ENCODE assay signal across 15 cellular contexts in genomic region chr9:128101231-128101641, GRCh38. TPM values are rescaled to one million over a fixed set of nuclear protein-coding genes. Genes with fewer than 3 reads are reported as not detected.
A peak's percentile ranks its signal among the peaks of the same experiment; 100 is the strongest.
DNase-seq lines count a peak whose midpoint lies in the region; ATAC-seq, FAIRE-seq and TF ChIP-seq lines count a peak whose summit lies in the region.
"Had no signal": no experiment of that assay in that cellular context is flagged by ENCODE, and none has a peak within 500 bp of the region (broad histone marks: within the 10 kb centered on the region; RNA-seq: fewer than 3 reads in every experiment).

No MANE protein-coding gene starts in this region.

- H3K27ac ChIP-seq in DND-41 (ENCODE audit: low read length) (peak overlapping the region; percentile 62), HepG2 (ENCODE audit: extremely low read length, insufficient read depth, low read length) (no peak overlapping the region)
- H3K27ac ChIP-seq: foreskin keratinocyte had no signal

- H3K79me2 ChIP-seq in DND-41 (ENCODE audit: insufficient read depth, low read length): peaks cover 44% of the 10 kb centered on the region
- H3K79me2 ChIP-seq in HepG2 (ENCODE audit: insufficient read depth, low read length): peaks cover 33% of the 10 kb centered on the region

- no TSS peak for BruUV-seq in HepG2 (replicated peaks; lab: Mats Ljungman, UMichigan)

- H3K4me1 ChIP-seq in DND-41 (ENCODE audit: insufficient read depth, low read length) (peaks cover 62% of the 10 kb centered on the region), HepG2 (ENCODE audit: insufficient read depth, low read length) (peaks cover 88% of the 10 kb centered on the region)

- no peaks in the 10 kb centered on the region for H3K9me3 Mint-ChIP-seq in brain
- H3K9me3 Mint-ChIP-seq in stimulated activated effector memory CD8-positive, alpha-beta T cell treated with anti-CD3 and anti-CD28 coated beads, Interleukin-12 subunit alpha, Interleukin-12 subunit beta, amount 100 ng/mL, for 72 hours: no peaks in the 10 kb centered on the region
- H3K9me3 Mint-ChIP-seq: dendritic cell treated with granulocyte-macrophage colony-stimulating factor and Interleukin-4, amounts not matched to agents 40 ng/mL and 50 ng/mL, for 4 days had no signal

- CTCF ChIA-PET in HepG2 (lab: Yijun Ruan, JAX; ENCODE audit: low intra/inter-chr PET ratio, low total read pairs): interaction anchor here (1.2 kb wide), 1 partner anchor 17 kb away, joined by 4 read pairs; no protein-coding TSS in a partner anchor

- no peak for DNase-seq in DND-41
- peak; percentile 61 for DNase-seq in HepG2 (ENCODE audit: low spot score)
- no peak for DNase-seq in stimulated activated effector memory CD8-positive, alpha-beta T cell treated with anti-CD3 and anti-CD28 coated beads, Interleukin-12 subunit alpha, Interleukin-12 subunit beta, amount 100 ng/mL, for 72 hours (ENCODE audit: low spot score in 2 of 2)
- no peak for DNase-seq in iPS-NIHi11 (ENCODE audit: low spot score)
- DNase-seq in UCSD-AML1 (lab: John Stamatoyannopoulos, UW; ENCODE audit: unreplicated experiment): no peak
- DNase-seq: foreskin keratinocyte, NCI-H2107 had no signal

- no peak overlapping the region for H3K9ac ChIP-seq in DND-41 (ENCODE audit: low read depth, low read length)
- H3K9ac ChIP-seq in HepG2 (ENCODE audit: insufficient read depth, low read depth, low read length): no peak overlapping the region

- in situ Hi-C loops in HepG2 (cut with HindIII; ENCODE audit: extremely low pct_ligation_motif_present, low pct_unique_long_range_greater_than_20kb): no loop called here

- TF ChIP-seq POLR2A in HepG2 (IDR thresholded peaks at IDR 0.05; ENCODE audit: insufficient read depth in 1 of 2, low read depth in 2 of 2, low read length in 2 of 2): no peak

- no peaks in the 10 kb centered on the region for H3K27me3 Mint-ChIP-seq in brain
- H3K27me3 Mint-ChIP-seq: dendritic cell treated with granulocyte-macrophage colony-stimulating factor and Interleukin-4, amounts not matched to agents 40 ng/mL and 50 ng/mL, for 4 days had no signal

- no peak for TF ChIP-seq EP300 in HepG2 (IDR thresholded peaks at IDR 0.05; ENCODE audit: low read depth in 2 of 2, low read length in 2 of 2)
- TF ChIP-seq EP300 in HepG2 (CRISPR knock-in tag; IDR thresholded peaks at IDR 0.05; ENCODE audit: borderline replicate concordance): no peak

- peak overlapping the region; percentile 25 to 99 (median 83) for H3K27ac Mint-ChIP-seq in brain
- peak overlapping the region; percentile 64 for H3K27ac Mint-ChIP-seq in stimulated activated effector memory CD8-positive, alpha-beta T cell treated with anti-CD3 and anti-CD28 coated beads, Interleukin-12 subunit alpha, Interleukin-12 subunit beta, amount 100 ng/mL, for 72 hours

- no peaks in the 10 kb centered on the region for H3K9me3 ChIP-seq in DND-41 (ENCODE audit: insufficient read depth, low read length, severe bottlenecking)
- H3K9me3 ChIP-seq in HepG2 (ENCODE audit: low read length): no peaks in the 10 kb centered on the region

- peak; percentile 39 for FAIRE-seq in HepG2 (lab: Jason Lieb, UNC)
- FAIRE-seq: H1, keratinocyte had no signal

- peaks cover 77% of the 10 kb centered on the region for H3K4me1 Mint-ChIP-seq in brain
- H3K4me1 Mint-ChIP-seq in stimulated activated effector memory CD8-positive, alpha-beta T cell treated with anti-CD3 and anti-CD28 coated beads, Interleukin-12 subunit alpha, Interleukin-12 subunit beta, amount 100 ng/mL, for 72 hours: peaks cover 50% of the 10 kb centered on the region

- no peak overlapping the region for H2AFZ ChIP-seq in DND-41 (ENCODE audit: low read depth, low read length)
- no peak overlapping the region for H2AFZ ChIP-seq in HepG2 (ENCODE audit: low read length)

- H4K20me1 ChIP-seq in DND-41 (ENCODE audit: insufficient read depth, low read length) (peaks cover 12% of the 10 kb centered on the region), HepG2 (ENCODE audit: insufficient read depth, low read length) (peaks cover 17% of the 10 kb centered on the region; the same call in 1 of the 2 replicates)

- POLR2A ChIA-PET in HepG2 (lab: Yijun Ruan, JAX): interaction anchor here (0.6 to 0.7 kb wide), 2 partner anchors 27 to 1625 kb away, joined by 3 read pairs; no protein-coding TSS in a partner anchor

- H3K4me3 ChIP-seq in DND-41 (ENCODE audit: low read depth in 1 of 2, low read length in 2 of 2): no peak overlapping the region
- peak overlapping the region in 1 of 3 experiments; percentile 89; a peak in 1 of 6 replicates for H3K4me3 ChIP-seq in HepG2 (replicated peaks in 1 of 3; ENCODE audit: insufficient read depth in 1 of 3, low read depth in 2 of 3, low read length in 3 of 3)

- no peak for TF ChIP-seq RAD21 in HepG2 (CRISPR knock-in tag; IDR thresholded peaks at IDR 0.05)

- no peaks in the 10 kb centered on the region for H3K27me3 ChIP-seq in DND-41 (ENCODE audit: insufficient read depth, low read length, poor library complexity)
- no peaks in the 10 kb centered on the region; a peak in 1 of 5 replicates for H3K27me3 ChIP-seq in HepG2 (ENCODE audit: control insufficient read depth in 1 of 2, insufficient read depth in 2 of 2, low read length in 2 of 2)
- H3K27me3 ChIP-seq: foreskin keratinocyte had no signal

- H3K36me3 Mint-ChIP-seq in brain: peaks cover 42% of the 10 kb centered on the region
- H3K36me3 Mint-ChIP-seq in stimulated activated effector memory CD8-positive, alpha-beta T cell treated with anti-CD3 and anti-CD28 coated beads, Interleukin-12 subunit alpha, Interleukin-12 subunit beta, amount 100 ng/mL, for 72 hours: peaks cover 44% of the 10 kb centered on the region

- H3K36me3 ChIP-seq in DND-41 (ENCODE audit: insufficient read depth, low read length) (peaks cover 48% of the 10 kb centered on the region), HepG2 (replicated peaks in 1 of 2; ENCODE audit: control insufficient read depth in 1 of 2, insufficient read depth in 2 of 2, low read length in 2 of 2) (peaks cover 12 to 32% of the 10 kb centered on the region in 2 experiments)

- H3K4me2 ChIP-seq in DND-41 (ENCODE audit: insufficient read depth, low read length): no peak overlapping the region
- H3K4me2 ChIP-seq in HepG2 (ENCODE audit: low read depth, low read length): peak overlapping the region; percentile 98

- intact Hi-C loops in HepG2 (cut with micrococcal nuclease; ENCODE audit: unreplicated experiment): loop anchor here (5.0 kb wide), 1 partner anchor 34 kb away; the partner anchor contains the start of genes NAIF1 and SLC25A25

- ATAC-seq in DND-41 (ENCODE audit: insufficient read depth, low read depth) (no peak), HepG2 (no peak), HG02798 (IDR thresholded peaks at IDR 0.05; ENCODE audit: poor library complexity, unreplicated experiment) (no peak), HG03439 (IDR thresholded peaks at IDR 0.05; ENCODE audit: unreplicated experiment) (no peak)
- no peak for ATAC-seq in stimulated activated effector memory CD8-positive, alpha-beta T cell treated with anti-CD3 and anti-CD28 coated beads, Interleukin-12 subunit alpha, Interleukin-12 subunit beta, amount 100 ng/mL, for 72 hours
- ATAC-seq: foreskin keratinocyte had no signal

- TF ChIP-seq CTCF in DND-41 (IDR thresholded peaks at IDR 0.05; ENCODE audit: borderline replicate concordance, extremely low read depth, low read length, poor library complexity, severe bottlenecking) (no peak), brain (conservative IDR thresholded peaks at IDR 0.05) (no peak), HepG2 (CRISPR knock-in tag; IDR thresholded peaks at IDR 0.05) (no peak)

- peak overlapping the region in 2 of 5 experiments; percentile 5 to 13 for H3K4me3 Mint-ChIP-seq in brain
- no peak overlapping the region for H3K4me3 Mint-ChIP-seq in stimulated activated effector memory CD8-positive, alpha-beta T cell treated with anti-CD3 and anti-CD28 coated beads, Interleukin-12 subunit alpha, Interleukin-12 subunit beta, amount 100 ng/mL, for 72 hours

- WGBS in HepG2 (ENCODE audit: low lambda C conversion rate): 66% methylated on average over 12 of the region's 12 CpGs

RNA-seq across cellular contexts. Expression of gene PTGES2, which starts 26.3 kb away (rescaled TPM):
- polyA plus RNA-seq in brain (ENCODE audit: insufficient read depth, low read depth, low replicate concordance): 115 TPM
- total RNA-seq in HepG2 (2016; rRNA removed; fragmentation: Illumina TruSeq; extraction: Trizol): 68.5 and 79.8 TPM in 2 replicates
- total RNA-seq in HepG2 (2016; cell fraction: cytosol; rRNA removed; fragmentation: Illumina TruSeq; extraction: Trizol; ENCODE audit: low read depth): 176 and 179 TPM in 2 replicates
- total RNA-seq in HepG2 (2016; cell fraction: insoluble cytoplasmic fraction; rRNA removed; fragmentation: Illumina TruSeq; extraction: Trizol): 65.6 and 85.2 TPM in 2 replicates
- 80.3 and 84.6 TPM in 2 replicates for total RNA-seq in HepG2 (2016; cell fraction: membrane; rRNA removed; fragmentation: Illumina TruSeq; extraction: Trizol)
- total RNA-seq in HepG2 (2016; cell fraction: nucleus; rRNA removed; fragmentation: Illumina TruSeq; extraction: Trizol): 40.6 and 44.2 TPM in 2 replicates
- 63.7 and 67.2 TPM in 2 replicates for polyA plus RNA-seq in HepG2 (2011; rRNA removed)
- polyA plus RNA-seq in HepG2 (2011; cell fraction: cytosol; rRNA removed): 53.6 and 85.6 TPM in 2 replicates
- polyA plus RNA-seq in HepG2 (2011; cell fraction: nucleus; rRNA removed): 128 and 148 TPM in 2 replicates
- polyA plus RNA-seq in HepG2 (2012): 39.6 and 40.6 TPM in 2 replicates
- 61.1 and 71.8 TPM in 2 replicates for polyA plus RNA-seq in HepG2 (2016; cell fraction: cytosol; fragmentation: Illumina TruSeq; extraction: Trizol; ENCODE audit: low read depth)
- 67.8 and 88.5 TPM in 2 replicates for polyA plus RNA-seq in HepG2 (2016; cell fraction: insoluble cytoplasmic fraction; fragmentation: Illumina TruSeq; extraction: Trizol; ENCODE audit: low read depth)
- polyA plus RNA-seq in HepG2 (2016; cell fraction: membrane; fragmentation: Illumina TruSeq; extraction: Trizol; ENCODE audit: low read depth): 68.9 and 78.2 TPM in 2 replicates
- polyA plus RNA-seq in HepG2 (2016; cell fraction: nucleus; fragmentation: Illumina TruSeq; extraction: Trizol; ENCODE audit: insufficient read depth, low read depth): 101 and 105 TPM in 2 replicates
- 109 and 143 TPM in 2 replicates for polyA minus RNA-seq in HepG2 (2011; rRNA and poly(A)+ RNA removed; ENCODE audit: low replicate concordance)
- 29.5 and 39.2 TPM in 2 replicates for polyA minus RNA-seq in HepG2 (2011; cell fraction: cytosol; rRNA and poly(A)+ RNA removed)
- polyA minus RNA-seq in HepG2 (2011; cell fraction: nucleus; rRNA and poly(A)+ RNA removed): 39.4 and 44.6 TPM in 2 replicates

RNA-seq across cellular contexts. Expression of gene SLC25A25, which starts 33.2 kb away (rescaled TPM):
- polyA plus RNA-seq in brain (ENCODE audit: insufficient read depth, low read depth, low replicate concordance) (64.7 TPM), HepG2 (2011; rRNA removed) (10.5 and 16.7 TPM in 2 replicates)
- 18.5 and 24.8 TPM in 2 replicates for total RNA-seq in HepG2 (2016; rRNA removed; fragmentation: Illumina TruSeq; extraction: Trizol)
- 4.5 and 5.1 TPM in 2 replicates for total RNA-seq in HepG2 (2016; cell fraction: cytosol; rRNA removed; fragmentation: Illumina TruSeq; extraction: Trizol; ENCODE audit: low read depth)
- 16.4 and 24.3 TPM in 2 replicates for total RNA-seq in HepG2 (2016; cell fraction: insoluble cytoplasmic fraction; rRNA removed; fragmentation: Illumina TruSeq; extraction: Trizol)
- 10.5 and 11.1 TPM in 2 replicates for total RNA-seq in HepG2 (2016; cell fraction: membrane; rRNA removed; fragmentation: Illumina TruSeq; extraction: Trizol)
- 21.4 and 25.1 TPM in 2 replicates for total RNA-seq in HepG2 (2016; cell fraction: nucleus; rRNA removed; fragmentation: Illumina TruSeq; extraction: Trizol)
- polyA plus RNA-seq in HepG2 (2011; cell fraction: cytosol; rRNA removed): 10.7 and 11.2 TPM in 2 replicates
- 26.1 and 29.6 TPM in 2 replicates for polyA plus RNA-seq in HepG2 (2011; cell fraction: nucleus; rRNA removed)
- 12.9 and 15.5 TPM in 2 replicates for polyA plus RNA-seq in HepG2 (2012)
- polyA plus RNA-seq in HepG2 (2016; cell fraction: cytosol; fragmentation: Illumina TruSeq; extraction: Trizol; ENCODE audit: low read depth): 1.1 and 1.3 TPM in 2 replicates
- polyA plus RNA-seq in HepG2 (2016; cell fraction: insoluble cytoplasmic fraction; fragmentation: Illumina TruSeq; extraction: Trizol; ENCODE audit: low read depth): 11.6 and 13.1 TPM in 2 replicates
- 2.6 and 2.7 TPM in 2 replicates for polyA plus RNA-seq in HepG2 (2016; cell fraction: membrane; fragmentation: Illumina TruSeq; extraction: Trizol; ENCODE audit: low read depth)
- polyA plus RNA-seq in HepG2 (2016; cell fraction: nucleus; fragmentation: Illumina TruSeq; extraction: Trizol; ENCODE audit: insufficient read depth, low read depth): 31.1 and 36.4 TPM in 2 replicates
- 20.5 and 28.1 TPM in 2 replicates for polyA minus RNA-seq in HepG2 (2011; rRNA and poly(A)+ RNA removed; ENCODE audit: low replicate concordance)
- polyA minus RNA-seq in HepG2 (2011; cell fraction: cytosol; rRNA and poly(A)+ RNA removed): 10.0 and 10.2 TPM in 2 replicates
- polyA minus RNA-seq in HepG2 (2011; cell fraction: nucleus; rRNA and poly(A)+ RNA removed): 14.4 and 26.1 TPM in 2 replicates

RNA-seq across cellular contexts. Expression of gene NAIF1, which starts 34.1 kb away (rescaled TPM):
- 12.2 TPM for polyA plus RNA-seq in brain (ENCODE audit: insufficient read depth, low read depth, low replicate concordance)
- total RNA-seq in HepG2 (2016; rRNA removed; fragmentation: Illumina TruSeq; extraction: Trizol): 6.0 and 6.6 TPM in 2 replicates
- 3.1 and 4.1 TPM in 2 replicates for total RNA-seq in HepG2 (2016; cell fraction: cytosol; rRNA removed; fragmentation: Illumina TruSeq; extraction: Trizol; ENCODE audit: low read depth)
- total RNA-seq in HepG2 (2016; cell fraction: insoluble cytoplasmic fraction; rRNA removed; fragmentation: Illumina TruSeq; extraction: Trizol): 6.0 and 6.4 TPM in 2 replicates
- total RNA-seq in HepG2 (2016; cell fraction: membrane; rRNA removed; fragmentation: Illumina TruSeq; extraction: Trizol): 5.7 and 6.1 TPM in 2 replicates
- total RNA-seq in HepG2 (2016; cell fraction: nucleus; rRNA removed; fragmentation: Illumina TruSeq; extraction: Trizol): 2.9 and 4.1 TPM in 2 replicates
- 6.9 TPM in 2 replicates for polyA plus RNA-seq in HepG2 (2011; rRNA removed)
- 4.9 and 6.4 TPM in 2 replicates for polyA plus RNA-seq in HepG2 (2011; cell fraction: cytosol; rRNA removed)
- 3.8 and 4.0 TPM in 2 replicates for polyA plus RNA-seq in HepG2 (2011; cell fraction: nucleus; rRNA removed)
- polyA plus RNA-seq in HepG2 (2012): 3.0 and 3.8 TPM in 2 replicates
- 2.4 and 2.6 TPM in 2 replicates for polyA plus RNA-seq in HepG2 (2016; cell fraction: cytosol; fragmentation: Illumina TruSeq; extraction: Trizol; ENCODE audit: low read depth)
- polyA plus RNA-seq in HepG2 (2016; cell fraction: insoluble cytoplasmic fraction; fragmentation: Illumina TruSeq; extraction: Trizol; ENCODE audit: low read depth): 5.2 and 5.7 TPM in 2 replicates
- polyA plus RNA-seq in HepG2 (2016; cell fraction: membrane; fragmentation: Illumina TruSeq; extraction: Trizol; ENCODE audit: low read depth): 3.5 and 3.9 TPM in 2 replicates
- polyA plus RNA-seq in HepG2 (2016; cell fraction: nucleus; fragmentation: Illumina TruSeq; extraction: Trizol; ENCODE audit: insufficient read depth, low read depth): 4.9 and 5.1 TPM in 2 replicates
- 8.2 and 13.2 TPM in 2 replicates for polyA minus RNA-seq in HepG2 (2011; rRNA and poly(A)+ RNA removed; ENCODE audit: low replicate concordance)
- polyA minus RNA-seq in HepG2 (2011; cell fraction: cytosol; rRNA and poly(A)+ RNA removed): 3.2 and 6.0 TPM in 2 replicates
- polyA minus RNA-seq in HepG2 (2011; cell fraction: nucleus; rRNA and poly(A)+ RNA removed): 1.5 and 2.1 TPM in 2 replicates

RNA-seq across cellular contexts. Expression of gene LCN2, which starts 48.0 kb away (rescaled TPM):
- not detected for polyA plus RNA-seq in brain (ENCODE audit: insufficient read depth, low read depth, low replicate concordance)
- 0.34 and 0.38 TPM in 2 replicates for total RNA-seq in HepG2 (2016; rRNA removed; fragmentation: Illumina TruSeq; extraction: Trizol)
- total RNA-seq in HepG2 (2016; cell fraction: cytosol; rRNA removed; fragmentation: Illumina TruSeq; extraction: Trizol; ENCODE audit: low read depth): 0.40 TPM in 1 of 2 replicates, not detected in the other
- total RNA-seq in HepG2 (2016; cell fraction: insoluble cytoplasmic fraction; rRNA removed; fragmentation: Illumina TruSeq; extraction: Trizol): 0.24 TPM in 1 of 2 replicates, not detected in the other
- 0.34 and 0.38 TPM in 2 replicates for total RNA-seq in HepG2 (2016; cell fraction: membrane; rRNA removed; fragmentation: Illumina TruSeq; extraction: Trizol)
- not detected in 2 replicates for total RNA-seq in HepG2 (2016; cell fraction: nucleus; rRNA removed; fragmentation: Illumina TruSeq; extraction: Trizol)
- polyA plus RNA-seq in HepG2 (2011; rRNA removed): 1.4 and 2.3 TPM in 2 replicates
- 0.93 and 2.4 TPM in 2 replicates for polyA plus RNA-seq in HepG2 (2011; cell fraction: cytosol; rRNA removed)
- polyA plus RNA-seq in HepG2 (2011; cell fraction: nucleus; rRNA removed): 4.4 and 6.2 TPM in 2 replicates
- 1.5 and 1.7 TPM in 2 replicates for polyA plus RNA-seq in HepG2 (2012)
- polyA plus RNA-seq in HepG2 (2016; cell fraction: cytosol; fragmentation: Illumina TruSeq; extraction: Trizol; ENCODE audit: low read depth): 0.69 and 0.92 TPM in 2 replicates
- 0.71 and 0.76 TPM in 2 replicates for polyA plus RNA-seq in HepG2 (2016; cell fraction: insoluble cytoplasmic fraction; fragmentation: Illumina TruSeq; extraction: Trizol; ENCODE audit: low read depth)
- polyA plus RNA-seq in HepG2 (2016; cell fraction: membrane; fragmentation: Illumina TruSeq; extraction: Trizol; ENCODE audit: low read depth): 0.49 and 0.63 TPM in 2 replicates
- 1.7 and 3.0 TPM in 2 replicates for polyA plus RNA-seq in HepG2 (2016; cell fraction: nucleus; fragmentation: Illumina TruSeq; extraction: Trizol; ENCODE audit: insufficient read depth, low read depth)
- polyA minus RNA-seq in HepG2 (2011; rRNA and poly(A)+ RNA removed; ENCODE audit: low replicate concordance): 0.44 and 0.52 TPM in 2 replicates
- polyA minus RNA-seq in HepG2 (2011; cell fraction: cytosol; rRNA and poly(A)+ RNA removed): 0.99 TPM in 1 of 2 replicates, not detected in the other
- not detected in 2 replicates for polyA minus RNA-seq in HepG2 (2011; cell fraction: nucleus; rRNA and poly(A)+ RNA removed)
- total RNA-seq: M059J had no signal
- polyA plus RNA-seq: BJ had no signal

RNA-seq across cellular contexts. Expression of gene BBLN, which starts 58.8 kb away (rescaled TPM):
- 404 TPM for polyA plus RNA-seq in brain (ENCODE audit: insufficient read depth, low read depth, low replicate concordance)
- total RNA-seq in HepG2 (2016; rRNA removed; fragmentation: Illumina TruSeq; extraction: Trizol): 22.2 and 33.1 TPM in 2 replicates
- total RNA-seq in HepG2 (2016; cell fraction: cytosol; rRNA removed; fragmentation: Illumina TruSeq; extraction: Trizol; ENCODE audit: low read depth): 146 and 177 TPM in 2 replicates
- 17.4 and 30.2 TPM in 2 replicates for total RNA-seq in HepG2 (2016; cell fraction: insoluble cytoplasmic fraction; rRNA removed; fragmentation: Illumina TruSeq; extraction: Trizol)
- 86.9 and 114 TPM in 2 replicates for total RNA-seq in HepG2 (2016; cell fraction: membrane; rRNA removed; fragmentation: Illumina TruSeq; extraction: Trizol)
- total RNA-seq in HepG2 (2016; cell fraction: nucleus; rRNA removed; fragmentation: Illumina TruSeq; extraction: Trizol): 11.7 and 11.9 TPM in 2 replicates
- polyA plus RNA-seq in HepG2 (2011; rRNA removed): 27.6 and 29.5 TPM in 2 replicates
- polyA plus RNA-seq in HepG2 (2011; cell fraction: cytosol; rRNA removed): 25.8 and 50.8 TPM in 2 replicates
- polyA plus RNA-seq in HepG2 (2011; cell fraction: nucleus; rRNA removed): 19.2 and 22.8 TPM in 2 replicates
- 13.4 and 25.7 TPM in 2 replicates for polyA plus RNA-seq in HepG2 (2012)
- polyA plus RNA-seq in HepG2 (2016; cell fraction: cytosol; fragmentation: Illumina TruSeq; extraction: Trizol; ENCODE audit: low read depth): 235 and 253 TPM in 2 replicates
- polyA plus RNA-seq in HepG2 (2016; cell fraction: insoluble cytoplasmic fraction; fragmentation: Illumina TruSeq; extraction: Trizol; ENCODE audit: low read depth): 19.0 and 25.9 TPM in 2 replicates
- polyA plus RNA-seq in HepG2 (2016; cell fraction: membrane; fragmentation: Illumina TruSeq; extraction: Trizol; ENCODE audit: low read depth): 124 and 129 TPM in 2 replicates
- 21.4 TPM in 2 replicates for polyA plus RNA-seq in HepG2 (2016; cell fraction: nucleus; fragmentation: Illumina TruSeq; extraction: Trizol; ENCODE audit: insufficient read depth, low read depth)
- polyA minus RNA-seq in HepG2 (2011; rRNA and poly(A)+ RNA removed; ENCODE audit: low replicate concordance): 17.1 and 32.9 TPM in 2 replicates
- 13.6 and 21.6 TPM in 2 replicates for polyA minus RNA-seq in HepG2 (2011; cell fraction: cytosol; rRNA and poly(A)+ RNA removed)
- 4.8 and 7.1 TPM in 2 replicates for polyA minus RNA-seq in HepG2 (2011; cell fraction: nucleus; rRNA and poly(A)+ RNA removed)
